Comparison of ENCODE assay signal across 8 cellular contexts in genomic region chr6:37170273-37171140, GRCh38. TPM values are rescaled to one million over a fixed set of nuclear protein-coding genes. Genes with fewer than 3 reads are reported as not detected.
DNase-seq lines count a peak whose midpoint lies in the region; ATAC-seq and TF ChIP-seq lines count a peak whose summit lies in the region.

No MANE protein-coding gene starts in this region.

- intact Hi-C loops in mucosa of descending colon (cut with DNase I, micrococcal nuclease) = loop anchor here in 1 of 2 donors (5.0 kb wide), 2 partner anchors 38 to 113 kb away; no protein-coding TSS in a partner anchor

- H3K9ac ChIP-seq in endocrine pancreas (ENCODE audit: control insufficient read depth, insufficient read depth, low read length) = peak overlapping the region; percentile 60

- DNase-seq in SIG-M5 treated with dmso at 0.1 percent for 504 hours (lab: John Stamatoyannopoulos, UW; ENCODE audit: unreplicated experiment) (peak; percentile 33), SIG-M5 (lab: John Stamatoyannopoulos, UW) (no peak), NCI-H128 (lab: John Stamatoyannopoulos, UW; ENCODE audit: unreplicated experiment) (peak; percentile 25), mucosa of descending colon (peak in 2 of 3 donors; percentile 50 to 83)
- peak; percentile 73 for DNase-seq in activated CD4-positive, alpha-beta T cell treated with anti-CD3 and anti-CD28 coated beads for 48 hours

- ATAC-seq in HG02759 (IDR thresholded peaks at IDR 0.05; ENCODE audit: unreplicated experiment) (peak; percentile 25), mucosa of descending colon (peak; percentile 33)

- peak overlapping the region; percentile 91 for H3K27ac ChIP-seq in thymus (ENCODE audit: low read depth)

- H3K36me3 ChIP-seq in endocrine pancreas (ENCODE audit: control insufficient read depth, insufficient read depth, low read length) (no peaks in the 10 kb centered on the region), mucosa of descending colon (ENCODE audit: low read depth) (no peaks in the 10 kb centered on the region), thymus (ENCODE audit: control insufficient read depth, insufficient read depth) (peaks cover 10% of the 10 kb centered on the region)

- TF ChIP-seq CTCF in mucosa of descending colon (IDR thresholded peaks at IDR 0.05) = peak; percentile 9

- WGBS in thymus = under 1% methylated on average over 89 of the region's 89 CpGs

- H3K9me3 ChIP-seq in endocrine pancreas (ENCODE audit: control insufficient read depth, low read length) (no peaks in the 10 kb centered on the region), mucosa of descending colon (no peaks in the 10 kb centered on the region), thymus (ENCODE audit: control insufficient read depth) (no peaks in the 10 kb centered on the region)

- no peaks in the 10 kb centered on the region for H3K27me3 ChIP-seq in endocrine pancreas (ENCODE audit: control insufficient read depth, insufficient read depth, low read length)
- no peaks in the 10 kb centered on the region for H3K27me3 ChIP-seq in thymus (ENCODE audit: control insufficient read depth, insufficient read depth)

- no peak overlapping the region for H3K4me3 ChIP-seq in endocrine pancreas (ENCODE audit: control insufficient read depth, insufficient read depth, low read length)
- H3K4me3 ChIP-seq in mucosa of descending colon = peak overlapping the region; percentile 52
- peak overlapping the region; percentile 82 for H3K4me3 ChIP-seq in thymus (ENCODE audit: low read length)

- H3K4me1 ChIP-seq in endocrine pancreas (ENCODE audit: control insufficient read depth, insufficient read depth, low read length) = no peaks in the 10 kb centered on the region
- peaks cover 12% of the 10 kb centered on the region for H3K4me1 ChIP-seq in mucosa of descending colon (ENCODE audit: low read depth)
- H3K4me1 ChIP-seq in thymus (ENCODE audit: control insufficient read depth, insufficient read depth, low read length) = peaks cover 19% of the 10 kb centered on the region

RNA-seq across cellular contexts. Expression of gene PIM1, which starts 0.6 kb away (rescaled TPM):
- total RNA-seq in mucosa of descending colon = 10 to 100 TPM; 36.9 to 84.1 (median 56.0) TPM
- polyA plus RNA-seq in thymus = 31.7 TPM
